Comparison of ENCODE assay signal across 16 cellular contexts in genomic region chr3:155978324-155978723, GRCh38.
DNase-seq lines count a peak whose midpoint lies in the region; TF ChIP-seq lines count a peak whose summit lies in the region.
"Had no signal": no experiment of that assay in that cellular context is flagged by ENCODE, and none has a peak within 500 bp of the region (broad histone marks: within the 10 kb centered on the region; RNA-seq: fewer than 3 reads in every experiment).

No MANE protein-coding gene starts in this region.

- H3K4me3 ChIP-seq in brain microvascular endothelial cell (ENCODE audit: low read depth, low read length): no peak overlapping the region
- H3K4me3 ChIP-seq: body of pancreas, MG63, sigmoid colon had no signal

- TF ChIP-seq EP300 in Ishikawa (IDR thresholded peaks at IDR 0.05; ENCODE audit: borderline replicate concordance): no peak

- DNase-seq in brain microvascular endothelial cell (no peak), nephron progenitor cell (no peak), SW480 (ENCODE audit: low spot score) (no peak)
- DNase-seq in stimulated activated CD4-positive, alpha-beta T cell treated with anti-CD3 and anti-CD28 coated beads, Interleukin-4, amount 100 ng/mL, for 24 hours: no peak
- no peak for DNase-seq in stimulated activated naive CD4-positive, alpha-beta T cell treated with Interleukin-2 at 50 U/mL for 16 hours (lab: John Stamatoyannopoulos, UW)
- DNase-seq: activated CD8-positive, alpha-beta T cell treated with anti-CD3 and anti-CD28 coated beads for 36 hours; activated effector memory CD4-positive, alpha-beta T cell treated with anti-CD3 and anti-CD28 coated beads, Interleukin-2, amount 50 U/mL, for 16 hours; body of pancreas; hippocampal formation; MG63; naive thymus-derived CD8-positive, alpha-beta T cell; NCI-H345; RPMI8226; sigmoid colon had no signal

- no peaks in the 10 kb centered on the region for H3K36me3 ChIP-seq in brain microvascular endothelial cell (replicated peaks)
- H3K36me3 ChIP-seq: MG63, sigmoid colon had no signal

- peaks cover 3% of the 10 kb centered on the region for H3K4me1 Mint-ChIP-seq in nephron progenitor cell
- H3K4me1 Mint-ChIP-seq: naive thymus-derived CD8-positive, alpha-beta T cell had no signal

- H3K27ac Mint-ChIP-seq in nephron progenitor cell: no peak overlapping the region
- H3K27ac Mint-ChIP-seq: activated CD8-positive, alpha-beta T cell treated with anti-CD3 and anti-CD28 coated beads for 36 hours; naive thymus-derived CD8-positive, alpha-beta T cell had no signal

- H3K9me3 Mint-ChIP-seq in nephron progenitor cell: peaks cover 3% of the 10 kb centered on the region
- H3K9me3 Mint-ChIP-seq: activated CD8-positive, alpha-beta T cell treated with anti-CD3 and anti-CD28 coated beads for 36 hours; naive thymus-derived CD8-positive, alpha-beta T cell had no signal

- TF ChIP-seq RAD21 in Ishikawa (IDR thresholded peaks at IDR 0.05; ENCODE audit: low read depth): 0 out of 2 replicates have a peak, but pooled peaks have one; percentile 21

- TF ChIP-seq CTCF in C4-2B (conservative IDR thresholded peaks at IDR 0.05) (peak; percentile 58), brain microvascular endothelial cell (IDR thresholded peaks at IDR 0.05; ENCODE audit: low read depth, low read length, missing control alignments) (peak; percentile 60), nephron progenitor cell (IDR thresholded peaks at IDR 0.05) (peak; percentile 17)

- H3K27ac ChIP-seq in C4-2B (no peak overlapping the region), brain microvascular endothelial cell (no peak overlapping the region)
- H3K27ac ChIP-seq: body of pancreas, sigmoid colon had no signal

- H3K36me3 Mint-ChIP-seq in nephron progenitor cell (ENCODE audit: low read depth): no peaks in the 10 kb centered on the region
- H3K36me3 Mint-ChIP-seq: naive thymus-derived CD8-positive, alpha-beta T cell had no signal

- H3K27me3 ChIP-seq in brain microvascular endothelial cell (replicated peaks): no peaks in the 10 kb centered on the region
- H3K27me3 ChIP-seq: body of pancreas, MG63, sigmoid colon had no signal

- H3K27me3 Mint-ChIP-seq in nephron progenitor cell (ENCODE audit: low read depth, poor library complexity): peaks cover 10% of the 10 kb centered on the region
- H3K27me3 Mint-ChIP-seq: activated CD8-positive, alpha-beta T cell treated with anti-CD3 and anti-CD28 coated beads for 36 hours; naive thymus-derived CD8-positive, alpha-beta T cell had no signal

- in situ Hi-C loops in brain microvascular endothelial cell (cut with HindIII; ENCODE audit: low pct_ligation_motif_present, low sequenced_read_pairs): no loop called here

- H3K4me3 Mint-ChIP-seq in nephron progenitor cell: no peak overlapping the region
- H3K4me3 Mint-ChIP-seq: activated CD8-positive, alpha-beta T cell treated with anti-CD3 and anti-CD28 coated beads for 36 hours; naive thymus-derived CD8-positive, alpha-beta T cell had no signal

TF ChIP-seq in Ishikawa, 13 proteins besides CTCF, POLR2A, EP300 and RAD21:
- TF ChIP-seq TEAD4 (IDR thresholded peaks at IDR 0.05): no peak
- no peak for TF ChIP-seq TCF12 (IDR thresholded peaks at IDR 0.05; ENCODE audit: low read depth)
- no peak for TF ChIP-seq YY1 (IDR thresholded peaks at IDR 0.05; ENCODE audit: low read depth)
- no peak for TF ChIP-seq CREB1 (IDR thresholded peaks at IDR 0.05; ENCODE audit: low read depth)
- no peak for TF ChIP-seq EGR1 (IDR thresholded peaks at IDR 0.05)
- no peak for TF ChIP-seq USF1 (IDR thresholded peaks at IDR 0.05)
- no peak for TF ChIP-seq CEBPB (IDR thresholded peaks at IDR 0.05)
- TF ChIP-seq, protein P1, sequence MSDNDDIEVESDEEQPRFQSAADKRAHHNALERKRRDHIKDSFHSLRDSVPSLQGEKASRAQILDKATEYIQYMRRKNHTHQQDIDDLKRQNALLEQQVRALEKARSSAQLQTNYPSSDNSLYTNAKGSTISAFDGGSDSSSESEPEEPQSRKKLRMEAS (IDR thresholded peaks at IDR 0.05): no peak
